Comparison of ENCODE assay signal across 30 cellular contexts in the genomic region with DNA sequence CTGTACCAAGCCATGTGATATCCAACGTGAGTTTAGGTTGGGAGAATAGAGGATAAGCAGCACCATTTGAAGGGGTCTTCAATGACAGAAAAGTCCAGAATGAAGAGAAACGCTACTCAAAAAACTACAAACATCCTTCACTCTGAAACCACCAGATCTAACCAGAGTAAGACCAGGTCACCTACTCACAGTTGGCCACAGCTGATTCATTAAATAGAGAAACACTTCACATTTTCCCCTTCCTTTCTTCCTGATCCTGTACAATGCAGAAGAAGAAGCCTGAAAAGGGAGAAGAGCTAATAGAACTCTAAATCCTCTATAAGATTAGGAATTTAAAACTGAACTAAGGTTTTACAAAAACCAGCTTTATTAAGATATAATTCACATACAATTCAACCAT. TPM values are rescaled to one million over a fixed set of nuclear protein-coding genes. Genes with fewer than 3 reads are reported as not detected.
"Had no signal": no experiment of that assay in that cellular context is flagged by ENCODE, and none has a peak within 500 bp of the region (broad histone marks: within the 10 kb centered on the region; RNA-seq: fewer than 3 reads in every experiment).

No MANE protein-coding gene starts in this region.

- H3K27ac Mint-ChIP-seq: activated CD4-positive, alpha-beta memory T cell treated with anti-CD3 and anti-CD28 coated beads, Interleukin-2, amount 10 ng/mL, durations not matched to agents 7 days and 5 days; activated CD4-positive, alpha-beta T cell treated with anti-CD3 and anti-CD28 coated beads for 36 hours; activated naive CD4-positive, alpha-beta T cell treated with anti-CD3 and anti-CD28 coated beads for 36 hours; activated naive CD4-positive, alpha-beta T cell treated with anti-CD3 and anti-CD28 coated beads, Interleukin-2, amount 50 U/mL, for 72 hours; T-helper 1 cell treated with Interleukin-12 subunit alpha and Interleukin-12 subunit beta and Interleukin-4 antibody, amounts not matched to agents 30 μg/mL and 1 μg/mL, for 36 hours; T-helper 2 cell treated with Interferon-gamma antibody and Interleukin-4, amounts not matched to agents 5 μg/mL and 100 μg/mL, for 36 hours; WTC11 had no signal

- H3K4me3 Mint-ChIP-seq: activated CD4-positive, alpha-beta memory T cell treated with anti-CD3 and anti-CD28 coated beads, Interleukin-2, amount 10 ng/mL, durations not matched to agents 7 days and 5 days; activated CD4-positive, alpha-beta T cell treated with anti-CD3 and anti-CD28 coated beads for 36 hours; activated naive CD4-positive, alpha-beta T cell treated with anti-CD3 and anti-CD28 coated beads for 36 hours; activated T-cell treated with anti-CD3 and anti-CD28 coated beads, Interleukin-2, amount 50 U/mL, for 24 hours; central memory CD8-positive, alpha-beta T cell; T-helper 1 cell treated with Interleukin-12 subunit alpha and Interleukin-12 subunit beta and Interleukin-4 antibody, amounts not matched to agents 30 μg/mL and 1 μg/mL, for 36 hours; T-helper 2 cell treated with Interferon-gamma antibody and Interleukin-4, amounts not matched to agents 5 μg/mL and 100 μg/mL, for 36 hours; WTC11 had no signal

- H3K36me3 ChIP-seq: ascending aorta, cardiac muscle cell, SJCRH30 had no signal

- H3K27me3 Mint-ChIP-seq: activated CD4-positive, alpha-beta memory T cell treated with anti-CD3 and anti-CD28 coated beads, Interleukin-2, amount 10 ng/mL, durations not matched to agents 7 days and 5 days; activated CD4-positive, alpha-beta T cell treated with anti-CD3 and anti-CD28 coated beads for 36 hours; activated T-cell treated with anti-CD3 and anti-CD28 coated beads, Interleukin-2, amount 50 U/mL, for 24 hours; central memory CD8-positive, alpha-beta T cell had no signal

- ATAC-seq: activated CD4-positive, alpha-beta T cell treated with anti-CD3 and anti-CD28 coated beads for 36 hours; activated CD4-positive, CD25-positive, alpha-beta regulatory T cell treated with anti-CD3 and anti-CD28 coated beads, Interleukin-2, amount 50 U/mL, for 24 hours; Panc1 had no signal

- H3K9me3 Mint-ChIP-seq: activated naive CD4-positive, alpha-beta T cell treated with anti-CD3 and anti-CD28 coated beads, Interleukin-2, amount 50 U/mL, for 72 hours; activated T-cell treated with anti-CD3 and anti-CD28 coated beads, Interleukin-2, amount 50 U/mL, for 24 hours; central memory CD8-positive, alpha-beta T cell had no signal

- FAIRE-seq: TTC549 had no signal

- H3K9me3 ChIP-seq: ascending aorta, SJCRH30 had no signal

- H3K4me1 Mint-ChIP-seq: activated CD4-positive, alpha-beta memory T cell treated with anti-CD3 and anti-CD28 coated beads, Interleukin-2, amount 10 ng/mL, durations not matched to agents 7 days and 5 days; central memory CD8-positive, alpha-beta T cell; WTC11 had no signal

- H3K27ac ChIP-seq: ascending aorta, cardiac muscle cell, SJCRH30, SK-N-MC had no signal

- H3K4me3 ChIP-seq: ascending aorta, cardiac muscle cell, SJCRH30, SK-N-MC had no signal

- H3K27me3 ChIP-seq: ascending aorta, cardiac muscle cell, SJCRH30 had no signal

- DNase-seq: activated CD4-positive, alpha-beta memory T cell treated with anti-CD3 and anti-CD28 coated beads, Interleukin-2, amount 10 ng/mL, durations not matched to agents 7 days and 5 days; activated CD4-positive, alpha-beta T cell treated with anti-CD3 and anti-CD28 coated beads for 36 hours; activated CD4-positive, alpha-beta T cell treated with anti-CD3 and anti-CD28 coated beads, Interleukin-2, amount 50 U/mL, for 1 hour; activated gamma-delta T cell treated with Interleukin-2 at 50 U/mL for 16 hours; activated naive CD4-positive, alpha-beta T cell treated with anti-CD3 and anti-CD28 coated beads for 36 hours; activated T-cell treated with anti-CD3 and anti-CD28 coated beads, Interleukin-2, amount 50 U/mL, for 24 hours; amniotic stem cell; NCI-H1105 treated with DMSO at 0.1 percent for 48 hours; NCI-H1436; NCI-H1694; NCI-H1930; NCI-H345; NCI-H524 treated with DMSO at 0.1 percent for 48 hours; SHP77; SJCRH30 had no signal

- H3K4me1 ChIP-seq: ascending aorta, SJCRH30 had no signal

RNA-seq across cellular contexts. Expression of a gene that starts 19.9 kb away (rescaled TPM):
- total RNA-seq: activated CD4-positive, alpha-beta memory T cell treated with anti-CD3 and anti-CD28 coated beads, Interleukin-2, amount 10 ng/mL, durations not matched to agents 7 days and 5 days; activated CD4-positive, alpha-beta T cell treated with anti-CD3 and anti-CD28 coated beads for 36 hours; activated naive CD4-positive, alpha-beta T cell treated with anti-CD3 and anti-CD28 coated beads for 36 hours; activated naive CD4-positive, alpha-beta T cell treated with anti-CD3 and anti-CD28 coated beads, Interleukin-2, amount 50 U/mL, for 72 hours; ascending aorta; cardiac muscle cell; chondrocyte; MCF 10A; NCI-H460; RPMI7951; SJCRH30; WTC11 had no signal
